In genomic region chr7:21383833-21384220, GRCh38 we compare ENCODE assay signal across 2 cellular contexts.
TF ChIP-seq lines count a peak whose summit lies in the region.

No MANE protein-coding gene starts in this region.

TF ChIP-seq in liver, 16 proteins besides CTCF, POLR2A, EP300 and RAD21 (continued from another document):
- TF ChIP-seq ZBTB33 (IDR thresholded peaks at IDR 0.05) (no peak), TAF1 (conservative IDR thresholded peaks at IDR 0.05) (no peak), ATF3 (IDR thresholded peaks at IDR 0.05) (no peak), HNF4A (conservative IDR thresholded peaks at IDR 0.05) (no peak), FOXA1 (IDR thresholded peaks at IDR 0.05) (no peak), FOXA2 (IDR thresholded peaks at IDR 0.05) (no peak), EGR1 (IDR thresholded peaks at IDR 0.05; ENCODE audit: low read depth in 2 of 2) (no peak), GABPA (IDR thresholded peaks at IDR 0.05 in 1 of 2, conservative IDR thresholded peaks at IDR 0.05 in 1 of 2) (no peak), JUND (IDR thresholded peaks at IDR 0.05) (no peak), HNF4G (IDR thresholded peaks at IDR 0.05) (no peak), SP1 (IDR thresholded peaks at IDR 0.05) (no peak)
- TF ChIP-seq, protein P1, sequence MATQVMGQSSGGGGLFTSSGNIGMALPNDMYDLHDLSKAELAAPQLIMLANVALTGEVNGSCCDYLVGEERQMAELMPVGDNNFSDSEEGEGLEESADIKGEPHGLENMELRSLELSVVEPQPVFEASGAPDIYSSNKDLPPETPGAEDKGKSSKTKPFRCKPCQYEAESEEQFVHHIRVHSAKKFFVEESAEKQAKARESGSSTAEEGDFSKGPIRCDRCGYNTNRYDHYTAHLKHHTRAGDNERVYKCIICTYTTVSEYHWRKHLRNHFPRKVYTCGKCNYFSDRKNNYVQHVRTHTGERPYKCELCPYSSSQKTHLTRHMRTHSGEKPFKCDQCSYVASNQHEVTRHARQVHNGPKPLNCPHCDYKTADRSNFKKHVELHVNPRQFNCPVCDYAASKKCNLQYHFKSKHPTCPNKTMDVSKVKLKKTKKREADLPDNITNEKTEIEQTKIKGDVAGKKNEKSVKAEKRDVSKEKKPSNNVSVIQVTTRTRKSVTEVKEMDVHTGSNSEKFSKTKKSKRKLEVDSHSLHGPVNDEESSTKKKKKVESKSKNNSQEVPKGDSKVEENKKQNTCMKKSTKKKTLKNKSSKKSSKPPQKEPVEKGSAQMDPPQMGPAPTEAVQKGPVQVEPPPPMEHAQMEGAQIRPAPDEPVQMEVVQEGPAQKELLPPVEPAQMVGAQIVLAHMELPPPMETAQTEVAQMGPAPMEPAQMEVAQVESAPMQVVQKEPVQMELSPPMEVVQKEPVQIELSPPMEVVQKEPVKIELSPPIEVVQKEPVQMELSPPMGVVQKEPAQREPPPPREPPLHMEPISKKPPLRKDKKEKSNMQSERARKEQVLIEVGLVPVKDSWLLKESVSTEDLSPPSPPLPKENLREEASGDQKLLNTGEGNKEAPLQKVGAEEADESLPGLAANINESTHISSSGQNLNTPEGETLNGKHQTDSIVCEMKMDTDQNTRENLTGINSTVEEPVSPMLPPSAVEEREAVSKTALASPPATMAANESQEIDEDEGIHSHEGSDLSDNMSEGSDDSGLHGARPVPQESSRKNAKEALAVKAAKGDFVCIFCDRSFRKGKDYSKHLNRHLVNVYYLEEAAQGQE (IDR thresholded peaks at IDR 0.05), result no peak

TF ChIP-seq in HepG2, 621 proteins besides CTCF, POLR2A, EP300 and RAD21 (continued from another document):
- TF ChIP-seq, protein P2, sequence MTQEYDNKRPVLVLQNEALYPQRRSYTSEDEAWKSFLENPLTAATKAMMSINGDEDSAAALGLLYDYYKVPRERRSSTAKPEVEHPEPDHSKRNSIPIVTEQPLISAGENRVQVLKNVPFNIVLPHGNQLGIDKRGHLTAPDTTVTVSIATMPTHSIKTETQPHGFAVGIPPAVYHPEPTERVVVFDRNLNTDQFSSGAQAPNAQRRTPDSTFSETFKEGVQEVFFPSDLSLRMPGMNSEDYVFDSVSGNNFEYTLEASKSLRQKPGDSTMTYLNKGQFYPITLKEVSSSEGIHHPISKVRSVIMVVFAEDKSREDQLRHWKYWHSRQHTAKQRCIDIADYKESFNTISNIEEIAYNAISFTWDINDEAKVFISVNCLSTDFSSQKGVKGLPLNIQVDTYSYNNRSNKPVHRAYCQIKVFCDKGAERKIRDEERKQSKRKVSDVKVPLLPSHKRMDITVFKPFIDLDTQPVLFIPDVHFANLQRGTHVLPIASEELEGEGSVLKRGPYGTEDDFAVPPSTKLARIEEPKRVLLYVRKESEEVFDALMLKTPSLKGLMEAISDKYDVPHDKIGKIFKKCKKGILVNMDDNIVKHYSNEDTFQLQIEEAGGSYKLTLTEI (CRISPR knock-in tag; conservative IDR thresholded peaks at IDR 0.05), result no peak
- no peak for TF ChIP-seq SOX6 (IDR thresholded peaks at IDR 0.05)
- TF ChIP-seq SOX6 (CRISPR knock-in tag; IDR thresholded peaks at IDR 0.05), result no peak
- TF ChIP-seq PAF1 (CRISPR knock-in tag; IDR thresholded peaks at IDR 0.05), result no peak
- TF ChIP-seq NFIC (IDR thresholded peaks at IDR 0.05; ENCODE audit: low read length), result no peak
- TF ChIP-seq SP4 (CRISPR knock-in tag; IDR thresholded peaks at IDR 0.05), result no peak
- no peak for TF ChIP-seq CC2D1A (CRISPR knock-in tag; IDR thresholded peaks at IDR 0.05)
- TF ChIP-seq NFYB (CRISPR knock-in tag; IDR thresholded peaks at IDR 0.05), result no peak
